ENCODE assay signal across 8 cellular contexts in genomic region chr11:65477271-65478029, GRCh38. TPM values are rescaled to one million over a fixed set of nuclear protein-coding genes. Genes with fewer than 3 reads are reported as not detected.
DNase-seq lines count a peak whose midpoint lies in the region; ATAC-seq, FAIRE-seq and TF ChIP-seq lines count a peak whose summit lies in the region.

No MANE protein-coding gene starts in this region.

- H3K4me3 ChIP-seq in GM06990 (replicated peaks; ENCODE audit: low read depth, low read length) (peak overlapping the region; percentile 99), pancreas (peak overlapping the region; percentile 67 to 90 (median 85)), tibial artery (peak overlapping the region; percentile 81 to 91)

- H3K27me3 Mint-ChIP-seq in activated naive CD8-positive, alpha-beta T cell: no peaks in the 10 kb centered on the region

- H3K4me1 ChIP-seq in pancreas (peaks cover 27 to 34% (median 29%) of the 10 kb centered on the region in 3 donors), tibial artery (peaks cover 0 to 84% (median 60%) of the 10 kb centered on the region in 4 donors)

- peaks cover 18% of the 10 kb centered on the region for H3K4me1 Mint-ChIP-seq in activated naive CD8-positive, alpha-beta T cell (ENCODE audit: low read depth)

- TF ChIP-seq CTCF in GM06990 (IDR thresholded peaks at IDR 0.05; ENCODE audit: insufficient read depth, low read length, poor library complexity, severe bottlenecking) (no peak), pancreas (IDR thresholded peaks at IDR 0.05) (no peak), tibial artery (IDR thresholded peaks at IDR 0.05) (peak in 1 of 2 experiments; percentile 11)

- H3K27me3 ChIP-seq in GM06990 (replicated peaks; ENCODE audit: control insufficient read depth, insufficient read depth, low read length) (no peaks in the 10 kb centered on the region), pancreas (no peaks in the 10 kb centered on the region), tibial artery (no peaks in the 10 kb centered on the region)

- no peak for FAIRE-seq in pancreas (lab: Jason Lieb, UNC)

- H3K9me3 ChIP-seq in pancreas (no peaks in the 10 kb centered on the region), tibial artery (no peaks in the 10 kb centered on the region)

- H3K36me3 Mint-ChIP-seq in activated naive CD8-positive, alpha-beta T cell: peaks cover 3% of the 10 kb centered on the region

- H3K27ac ChIP-seq in pancreas: peak overlapping the region; percentile 96 to 99 (median 98)
- peak overlapping the region; percentile 97 to 99 for H3K27ac ChIP-seq in tibial artery

- peak; percentile 93 for DNase-seq in GM06990 (ENCODE audit: extremely low read depth, insufficient read length)
- peak; percentile 89 for DNase-seq in NCI-H1105 (lab: John Stamatoyannopoulos, UW)
- DNase-seq in SKM-1 (lab: John Stamatoyannopoulos, UW; ENCODE audit: unreplicated experiment): peak; percentile 79
- peak; percentile 90 to 99 (median 96) for DNase-seq in head of caudate nucleus
- peak; percentile 94 to 98 (median 96) for DNase-seq in pancreas
- peak; percentile 97 to 98 for DNase-seq in tibial artery

- H3K36me3 ChIP-seq in GM06990 (ENCODE audit: control insufficient read depth, insufficient read depth, low read length): no peaks in the 10 kb centered on the region
- H3K36me3 ChIP-seq in pancreas: no peaks in the 10 kb centered on the region
- H3K36me3 ChIP-seq in tibial artery: no peaks in the 10 kb centered on the region

- H3K4me3 Mint-ChIP-seq in activated naive CD8-positive, alpha-beta T cell: peak overlapping the region; percentile 93

- peak overlapping the region; percentile 100 for H3K27ac Mint-ChIP-seq in activated naive CD8-positive, alpha-beta T cell

- WGBS in pancreas, 2 donors: 0% methylated on average over 51 to 53 of the region's 53 CpGs

- peak; percentile 86 for ATAC-seq in HG02588 (IDR thresholded peaks at IDR 0.05; ENCODE audit: unreplicated experiment)
- peak; percentile 85 to 93 (median 90) for ATAC-seq in pancreas

- intact Hi-C loops in head of caudate nucleus (cut with DNase I): loop anchor here (1.0 to 5.0 kb wide), 2 partner anchors 22 to 55 kb away; partner anchors contain the start of genes MALAT1 and NEAT1
- intact Hi-C loops in pancreas (cut with DNase I): no loop called here
- intact Hi-C loops in tibial artery (cut with DNase I; ENCODE audit: low total_unique reads): no loop called here

- no peaks in the 10 kb centered on the region for H3K9me3 Mint-ChIP-seq in activated naive CD8-positive, alpha-beta T cell (ENCODE audit: low read depth)

RNA-seq across cellular contexts. Expression of gene MALAT1, which starts 21.4 kb away (rescaled TPM):
- total RNA-seq in pancreas: 1,000 to 10,000 TPM; 2,360 to 5,615 (median 3,481) TPM
- polyA plus RNA-seq in pancreas: 1,000 to 10,000 TPM in 1 of 2 donors, 100 to 1,000 TPM in 1; 251 to 2,313 TPM

RNA-seq across cellular contexts. Expression of gene SCYL1, which starts 47.4 kb away (rescaled TPM):
- 10 to 100 TPM; 40.1 to 49.4 (median 41.2) TPM for total RNA-seq in pancreas
- polyA plus RNA-seq in pancreas: 10 to 100 TPM; 68.9 to 83.9 TPM

RNA-seq across cellular contexts. Expression of gene NEAT1, which starts 54.9 kb away (rescaled TPM):
- total RNA-seq in pancreas: 1,000 to 10,000 TPM in 1 of 6 donors, 100 to 1,000 TPM in 5; 295 to 1,475 (median 528) TPM
- polyA plus RNA-seq in pancreas: 1,000 to 10,000 TPM; 1,390 to 2,770 TPM

Comparison
In these comparisons a context has a peak if more than half of its experiments do, and no peak if none do; other contexts are left out.
1. Peak in every context shown above with its lines: DNase-seq, ATAC-seq, H3K4me3 ChIP-seq and H3K27ac ChIP-seq.